ENCODE assay signal across 8 cellular contexts in the genomic region with DNA sequence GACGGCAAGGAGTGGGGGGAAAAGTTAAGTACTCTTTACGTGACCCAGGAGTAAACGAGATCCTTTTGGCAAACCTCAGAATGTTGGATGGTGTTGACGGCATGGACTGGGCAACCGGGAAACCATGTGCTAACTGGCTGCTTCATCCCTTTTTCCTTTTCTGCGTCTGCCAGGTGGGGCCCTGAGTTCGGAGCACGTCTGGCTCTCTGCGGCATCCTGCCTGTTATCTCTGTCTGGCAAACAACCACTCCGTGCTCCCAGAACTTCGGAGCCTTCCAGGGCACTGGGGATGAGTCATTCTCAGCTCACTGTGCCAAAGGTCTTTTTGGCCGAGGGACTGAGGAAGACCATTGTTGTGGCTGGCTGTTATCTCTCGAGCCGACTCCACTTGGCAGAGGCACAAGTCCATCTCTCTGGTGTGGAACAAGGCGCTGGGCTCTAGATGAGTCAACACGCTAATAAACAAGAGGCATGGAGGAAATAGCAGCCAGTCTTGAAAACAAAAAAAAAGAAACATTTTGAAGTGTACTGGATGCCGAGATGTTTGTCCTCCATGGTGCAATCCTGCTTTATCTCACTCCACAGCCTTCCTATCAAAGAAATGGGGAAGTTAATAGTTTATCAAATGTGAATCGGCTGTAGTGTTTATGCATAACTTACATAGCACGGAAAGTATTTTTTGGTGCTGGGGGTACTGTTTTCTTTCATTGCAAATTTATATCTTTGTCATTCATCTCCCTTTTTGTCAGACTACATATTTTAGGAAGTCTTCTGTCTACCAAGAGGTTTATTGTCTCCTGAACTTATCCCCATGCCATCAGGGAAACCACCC.
DNase-seq lines count a peak whose midpoint lies in the region; ATAC-seq and TF ChIP-seq lines count a peak whose summit lies in the region.

No MANE protein-coding gene starts in this region.

- TF ChIP-seq CTCF in astrocyte of the cerebellum (IDR thresholded peaks at IDR 0.05; ENCODE audit: low read depth, low read length, missing control alignments) = no peak

- peak; percentile 32 for ATAC-seq in stimulated activated naive CD8-positive, alpha-beta T cell treated with anti-CD3 and anti-CD28 coated beads, Interleukin-15, Interleukin-2, amounts not matched to agents 100 U/mL and 50 U/mL, for 24 hours
- ATAC-seq in HG03139 (IDR thresholded peaks at IDR 0.05; ENCODE audit: unreplicated experiment) (no peak), HG03460 (IDR thresholded peaks at IDR 0.05; ENCODE audit: unreplicated experiment) (no peak)

- DNase-seq in DMS79 (lab: John Stamatoyannopoulos, UW) (peak; percentile 27), KBM-7 (peak; percentile 78), astrocyte of the cerebellum (ENCODE audit: low read depth) (peak; percentile 80), iris pigment epithelial cell (ENCODE audit: low read depth) (peak; percentile 97)
- DNase-seq in stimulated activated naive CD8-positive, alpha-beta T cell treated with anti-CD3 and anti-CD28 coated beads, Interleukin-15, Interleukin-2, amounts not matched to agents 100 U/mL and 50 U/mL, for 24 hours = no peak
- DNase-seq in stimulated activated CD4-positive, alpha-beta T cell treated with anti-CD3 and anti-CD28 coated beads, Interleukin-2, amount 100 ng/mL, for 24 hours = no peak

- in situ Hi-C loops in KBM-7 (cut with MboI; ENCODE audit: low pct_unique_long_range_greater_than_20kb, low sequenced_read_pairs) = loop anchor here (25.0 kb wide), 1 partner anchor 238 kb away; a partner anchor contains a TSS
- in situ Hi-C loops in astrocyte of the cerebellum (cut with HindIII; ENCODE audit: low sequenced_read_pairs) = no loop called here

- H3K4me3 ChIP-seq in astrocyte of the cerebellum (ENCODE audit: low read depth, low read length) = peak overlapping the region; percentile 5

Comparison
In these comparisons a context has a peak if more than half of its experiments do, and no peak if none do; other contexts are left out.
1. DNase-seq: peak in DMS79 (single experiment), KBM-7 (single experiment), astrocyte of the cerebellum (single experiment) and iris pigment epithelial cell (single experiment); none in stimulated activated naive CD8-positive, alpha-beta T cell treated with anti-CD3 and anti-CD28 coated beads, Interleukin-15, Interleukin-2, amounts not matched to agents 100 U/mL and 50 U/mL, for 24 hours (single experiment) and stimulated activated CD4-positive, alpha-beta T cell treated with anti-CD3 and anti-CD28 coated beads, Interleukin-2, amount 100 ng/mL, for 24 hours (0 of 2).